In the genomic region with DNA sequence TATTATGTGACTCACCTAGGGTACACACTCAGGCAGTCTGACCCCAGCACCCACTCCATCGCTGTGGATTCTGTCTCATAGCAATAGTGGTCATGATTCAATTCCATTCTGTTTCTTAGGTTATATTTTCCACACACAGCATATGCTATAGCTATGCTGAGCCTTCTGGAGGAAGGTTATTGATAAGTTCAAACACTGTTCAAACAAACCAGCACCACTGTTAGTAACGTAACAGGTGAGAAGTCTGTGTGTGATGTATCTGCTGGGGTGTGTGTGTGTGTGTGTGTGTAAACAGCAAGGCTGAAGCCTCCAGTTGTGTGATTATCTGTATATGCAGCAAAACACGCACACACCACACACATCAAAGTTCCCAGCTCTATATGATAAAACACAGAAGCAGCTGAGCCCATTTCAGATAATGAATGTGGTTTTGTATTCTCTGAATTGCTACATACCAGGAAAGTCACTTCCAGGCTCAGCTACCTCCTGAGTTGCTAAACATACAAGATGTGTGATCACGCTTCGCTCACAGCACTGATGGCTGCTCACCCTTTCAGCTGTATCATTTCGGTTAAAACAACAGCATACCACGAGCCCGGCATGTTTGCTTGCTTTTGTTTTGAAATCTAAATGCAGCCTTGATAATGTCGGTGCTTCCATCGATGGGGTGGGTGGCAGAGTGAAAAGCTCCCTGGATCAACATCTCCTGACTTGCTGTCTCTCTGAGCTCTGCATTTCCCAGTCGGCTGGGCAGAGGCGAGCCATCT, we compare ENCODE assay signal across 8 cellular contexts. TPM values are rescaled to one million over a fixed set of nuclear protein-coding genes. Genes with fewer than 3 reads are reported as not detected.
DNase-seq lines count a peak whose midpoint lies in the region; ATAC-seq and TF ChIP-seq lines count a peak whose summit lies in the region.

No MANE protein-coding gene starts in this region.

- peak overlapping the region; percentile 59 for H3K27ac ChIP-seq in temporal lobe (ENCODE audit: low read depth, low read length)

- ATAC-seq in GM21723 (IDR thresholded peaks at IDR 0.05; ENCODE audit: unreplicated experiment) (no peak), GM21619 (IDR thresholded peaks at IDR 0.05; ENCODE audit: unreplicated experiment) (no peak)

- no peak overlapping the region for H3K4me3 ChIP-seq in fibroblast of pulmonary artery (replicated peaks; ENCODE audit: low read depth, low read length)

- POLR2A ChIA-PET in activated CD4-positive, alpha-beta memory T cell treated with anti-CD3 and anti-CD28 coated beads, Interleukin-2, amount 10 ng/mL, durations not matched to agents 7 days and 5 days (lab: Charles Lee) = interaction anchor here (1.0 to 9.2 kb wide), 13 partner anchors 8 to 112 kb away, joined by 3 to 199 read pairs (median 9); partner anchors contain the start of genes GLRX5 and SYNE3

- no peaks in the 10 kb centered on the region for H3K27me3 Mint-ChIP-seq in activated CD4-positive, alpha-beta memory T cell treated with anti-CD3 and anti-CD28 coated beads, Interleukin-2, amount 10 ng/mL, durations not matched to agents 7 days and 5 days

- peaks cover 87% of the 10 kb centered on the region for H3K4me1 Mint-ChIP-seq in activated CD4-positive, alpha-beta memory T cell treated with anti-CD3 and anti-CD28 coated beads, Interleukin-2, amount 10 ng/mL, durations not matched to agents 7 days and 5 days

- peak overlapping the region; percentile 67 for H3K4me3 Mint-ChIP-seq in activated CD4-positive, alpha-beta memory T cell treated with anti-CD3 and anti-CD28 coated beads, Interleukin-2, amount 10 ng/mL, durations not matched to agents 7 days and 5 days

- H3K36me3 Mint-ChIP-seq in activated CD4-positive, alpha-beta memory T cell treated with anti-CD3 and anti-CD28 coated beads, Interleukin-2, amount 10 ng/mL, durations not matched to agents 7 days and 5 days (ENCODE audit: low read depth) = peaks cover 8% of the 10 kb centered on the region

- CTCF ChIA-PET in activated CD4-positive, alpha-beta memory T cell treated with anti-CD3 and anti-CD28 coated beads, Interleukin-2, amount 10 ng/mL, durations not matched to agents 7 days and 5 days (lab: Charles Lee) = interaction anchor here (0.5 to 7.4 kb wide), 12 partner anchors 7 to 1585 kb away, joined by 3 to 118 read pairs (median 6); partner anchors contain the start of genes GLRX5 and SYNE3

- no peak for TF ChIP-seq CTCF in fibroblast of pulmonary artery (IDR thresholded peaks at IDR 0.05; ENCODE audit: low read length, missing control alignments)

- H3K27ac Mint-ChIP-seq in activated CD4-positive, alpha-beta memory T cell treated with anti-CD3 and anti-CD28 coated beads, Interleukin-2, amount 10 ng/mL, durations not matched to agents 7 days and 5 days = peak overlapping the region; percentile 95

- H3K9me3 Mint-ChIP-seq in activated CD4-positive, alpha-beta memory T cell treated with anti-CD3 and anti-CD28 coated beads, Interleukin-2, amount 10 ng/mL, durations not matched to agents 7 days and 5 days = no peaks in the 10 kb centered on the region

- DNase-seq in activated T-cell treated with anti-CD3 and anti-CD28 coated beads, Interleukin-2, amount 50 U/mL, for 1 hour = peak; percentile 48
- no peak for DNase-seq in activated T-cell treated with anti-CD3 and anti-CD28 coated beads for 4 hours
- DNase-seq in activated CD4-positive, alpha-beta memory T cell treated with anti-CD3 and anti-CD28 coated beads, Interleukin-2, amount 10 ng/mL, durations not matched to agents 7 days and 5 days = peak; percentile 61
- DNase-seq in fibroblast of pulmonary artery (ENCODE audit: low read depth) = peak; percentile 49
- no peak for DNase-seq in T-helper 9 cell

RNA-seq across cellular contexts. Expression of gene SYNE3, which starts 6.8 kb away (rescaled TPM):
- total RNA-seq in activated CD4-positive, alpha-beta memory T cell treated with anti-CD3 and anti-CD28 coated beads, Interleukin-2, amount 10 ng/mL, durations not matched to agents 7 days and 5 days = 10 to 100 TPM; 86.2 to 89.5 TPM
- 0.98 TPM for total RNA-seq in temporal lobe

RNA-seq across cellular contexts. Expression of gene GLRX5, which starts 11.6 kb away (rescaled TPM):
- 10 to 100 TPM; 30.4 to 34.5 TPM for total RNA-seq in activated CD4-positive, alpha-beta memory T cell treated with anti-CD3 and anti-CD28 coated beads, Interleukin-2, amount 10 ng/mL, durations not matched to agents 7 days and 5 days
- total RNA-seq in temporal lobe = 20.4 TPM

Comparison
In these comparisons a context has a peak if more than half of its experiments do, and no peak if none do; other contexts are left out.
1. DNase-seq: peak in activated T-cell treated with anti-CD3 and anti-CD28 coated beads, Interleukin-2, amount 50 U/mL, for 1 hour (single experiment), activated CD4-positive, alpha-beta memory T cell treated with anti-CD3 and anti-CD28 coated beads, Interleukin-2, amount 10 ng/mL, durations not matched to agents 7 days and 5 days (single experiment) and fibroblast of pulmonary artery (single experiment); none in activated T-cell treated with anti-CD3 and anti-CD28 coated beads for 4 hours (single experiment) and T-helper 9 cell (single experiment).
2. RNA of gene SYNE3, which starts 6.8 kb away (total RNA-seq): 86.2 to 89.5 TPM in activated CD4-positive, alpha-beta memory T cell treated with anti-CD3 and anti-CD28 coated beads, Interleukin-2, amount 10 ng/mL, durations not matched to agents 7 days and 5 days; 0.98 TPM in temporal lobe (single experiment); every median in the first group is over 10 times any median in the second.